In genomic region chr6:156872903-156873302, GRCh38 we compare ENCODE assay signal across 27 cellular contexts.
"Had no signal": no experiment of that assay in that cellular context is flagged by ENCODE, and none has a peak within 500 bp of the region (broad histone marks: within the 10 kb centered on the region; RNA-seq: fewer than 3 reads in every experiment).

No MANE protein-coding gene starts in this region.

- DNase-seq: activated B cell treated with CpG ODN at 0.5 μM for 24 hours; activated CD4-positive, alpha-beta T cell treated with anti-CD3 and anti-CD28 coated beads, Interleukin-2, amount 50 U/mL, for 1 hour; activated CD8-positive, alpha-beta T cell treated with anti-CD3 and anti-CD28 coated beads for 36 hours; activated naive CD4-positive, alpha-beta T cell; activated T-cell treated with anti-CD3 and anti-CD28 coated beads, Interleukin-2, amount 50 U/mL, for 4 hours; central memory CD4-positive, alpha-beta T cell; effector CD8-positive, alpha-beta T cell; erythroblast; heart left ventricle; hypothalamus; immature natural killer cell; kidney; left colon; mammary epithelial cell; naive B cell; ovary; stimulated activated CD4-positive, alpha-beta T cell treated with anti-CD3 and anti-CD28 coated beads, Interleukin-15, amount 100 ng/mL, for 24 hours; stimulated activated CD4-positive, alpha-beta T cell treated with anti-CD3 and anti-CD28 coated beads, Interleukin-2, amount 100 ng/mL, for 24 hours; stimulated activated naive CD4-positive, alpha-beta T cell treated with Interleukin-2 at 50 U/mL for 16 hours; SW 1271; T-helper 17 cell; testis; uterus had no signal

- H3K4me3 Mint-ChIP-seq: activated B cell treated with CpG ODN at 0.5 μM for 24 hours; activated CD8-positive, alpha-beta T cell treated with anti-CD3 and anti-CD28 coated beads for 36 hours; activated T-cell treated with anti-CD3 and anti-CD28 coated beads, Interleukin-2, amount 50 U/mL, for 4 hours; immature natural killer cell; T-helper 17 cell; type B pancreatic cell had no signal

- H3K36me3 Mint-ChIP-seq: immature natural killer cell had no signal

- H3K9me3 Mint-ChIP-seq: activated B cell treated with CpG ODN at 0.5 μM for 24 hours; activated CD8-positive, alpha-beta T cell treated with anti-CD3 and anti-CD28 coated beads for 36 hours; activated naive CD4-positive, alpha-beta T cell treated with anti-CD3 and anti-CD28 coated beads, Interleukin-2, amount 50 U/mL, for 72 hours; activated T-cell treated with anti-CD3 and anti-CD28 coated beads, Interleukin-2, amount 50 U/mL, for 4 hours; immature natural killer cell; naive B cell; type B pancreatic cell had no signal

- H3K27me3 Mint-ChIP-seq: activated B cell treated with CpG ODN at 0.5 μM for 24 hours; activated CD8-positive, alpha-beta T cell treated with anti-CD3 and anti-CD28 coated beads for 36 hours; naive B cell; T-helper 17 cell; type B pancreatic cell had no signal

- H3K9me3 ChIP-seq: breast epithelium, heart left ventricle, ovary, right atrium auricular region, testis, uterus had no signal

- ATAC-seq: activated CD8-positive, alpha-beta T cell treated with anti-CD3 and anti-CD28 coated beads for 36 hours; activated naive CD4-positive, alpha-beta T cell treated with anti-CD3 and anti-CD28 coated beads, Interleukin-2, amount 50 U/mL, for 72 hours; activated T-cell treated with anti-CD3 and anti-CD28 coated beads, Interleukin-2, amount 50 U/mL, for 4 hours; heart left ventricle; left colon; T-helper 17 cell had no signal

- H3K27me3 ChIP-seq: breast epithelium, heart left ventricle, ovary, right atrium auricular region, testis, uterus had no signal

- H3K27ac Mint-ChIP-seq: activated CD8-positive, alpha-beta T cell treated with anti-CD3 and anti-CD28 coated beads for 36 hours; T-helper 17 cell; type B pancreatic cell had no signal

- H3K36me3 ChIP-seq: breast epithelium, ovary, right atrium auricular region, uterus had no signal

- H3K27ac ChIP-seq: breast epithelium, heart left ventricle, ovary, right atrium auricular region, testis, uterus had no signal

- H3K4me1 ChIP-seq: breast epithelium, testis had no signal

- H3K4me3 ChIP-seq: breast epithelium, heart left ventricle, ovary, right atrium auricular region, testis, uterus had no signal
